ENCODE assay signal across 9 cellular contexts in genomic region chr18:58788971-58789797, GRCh38.
DNase-seq lines count a peak whose midpoint lies in the region; TF ChIP-seq lines count a peak whose summit lies in the region.
"Had no signal": no experiment of that assay in that cellular context is flagged by ENCODE, and none has a peak within 500 bp of the region (broad histone marks: within the 10 kb centered on the region; RNA-seq: fewer than 3 reads in every experiment).

No MANE protein-coding gene starts in this region.

- TF ChIP-seq POLR2A in esophagus muscularis mucosa (IDR thresholded peaks at IDR 0.05; ENCODE audit: low read depth): no peak

- H3K9me3 Mint-ChIP-seq in type B pancreatic cell: no peaks in the 10 kb centered on the region
- H3K9me3 Mint-ChIP-seq in T-helper 2 cell treated with Interferon-gamma antibody and Interleukin-4, amounts not matched to agents 5 μg/mL and 100 μg/mL, for 36 hours: no peaks in the 10 kb centered on the region

- TF ChIP-seq EP300 in esophagus muscularis mucosa (IDR thresholded peaks at IDR 0.05): no peak

- H3K14ac ChIP-seq in mesenchymal stem cell (ENCODE audit: low read length in 2 of 2): peak overlapping the region in 1 of 2 experiments; percentile 39

- H3K4me2 ChIP-seq in mesenchymal stem cell (ENCODE audit: low read length, poor library complexity, severe bottlenecking) (no peak overlapping the region), OCI-LY7 (ENCODE audit: low read length) (no peak overlapping the region)

- no peak overlapping the region for H2AFZ ChIP-seq in mesenchymal stem cell (ENCODE audit: low read depth, low read length)
- H2AFZ ChIP-seq in OCI-LY7 (ENCODE audit: low read length): no peak overlapping the region

- POLR2A ChIA-PET in OCI-LY7 (lab: Charles Lee): interaction anchor here (0.9 kb wide), 1 partner anchor 262 kb away, joined by 3 read pairs; no protein-coding TSS in a partner anchor

- CTCF ChIA-PET in OCI-LY7 (lab: Charles Lee; ENCODE audit: unreplicated experiment): no interaction called here

- peak overlapping the region in 1 of 2 experiments; percentile 67 for H3K4ac ChIP-seq in mesenchymal stem cell (ENCODE audit: low read depth in 1 of 2, low read length in 2 of 2)

- H3K79me2 ChIP-seq in OCI-LY7 (ENCODE audit: insufficient read depth, low read depth, low read length): no peaks in the 10 kb centered on the region

- H3K9ac ChIP-seq in mesenchymal stem cell (ENCODE audit: low read length): no peak overlapping the region

- H3K79me1 ChIP-seq in mesenchymal stem cell (replicated peaks; ENCODE audit: low read length, poor library complexity, severe bottlenecking): no peaks in the 10 kb centered on the region

- TF ChIP-seq CTCF in esophagus muscularis mucosa (IDR thresholded peaks at IDR 0.05): no peak
- no peak for TF ChIP-seq CTCF in type B pancreatic cell (conservative IDR thresholded peaks at IDR 0.05)
- no peak for TF ChIP-seq CTCF in OCI-LY7 (conservative IDR thresholded peaks at IDR 0.05; ENCODE audit: low read length)

- no peak overlapping the region for H2BK15ac ChIP-seq in mesenchymal stem cell (ENCODE audit: low read depth, poor library complexity, severe bottlenecking)

- H3K4me1 ChIP-seq in esophagus muscularis mucosa (peaks cover 16 to 33% (median 24%) of the 10 kb centered on the region in 4 donors), mesenchymal stem cell (ENCODE audit: control insufficient read depth, insufficient read depth, low read depth, low read length) (peaks cover 14% of the 10 kb centered on the region), OCI-LY7 (ENCODE audit: insufficient read depth, low read length, poor library complexity, severe bottlenecking) (no peaks in the 10 kb centered on the region)

- peak overlapping the region; percentile 50 for H2BK120ac ChIP-seq in mesenchymal stem cell (ENCODE audit: low read depth, low read length)

- no peaks in the 10 kb centered on the region for H3K36me3 ChIP-seq in esophagus muscularis mucosa
- no peaks in the 10 kb centered on the region for H3K36me3 ChIP-seq in mesenchymal stem cell (ENCODE audit: control insufficient read depth in 1 of 2, insufficient read depth in 2 of 2, low read depth in 1 of 2, low read length in 2 of 2)
- H3K36me3 ChIP-seq in OCI-LY7 (ENCODE audit: insufficient read depth, low read length): no peaks in the 10 kb centered on the region

- peak overlapping the region; percentile 98 for H4K91ac ChIP-seq in mesenchymal stem cell (ENCODE audit: low read length)

- H3K23ac ChIP-seq in mesenchymal stem cell (ENCODE audit: low read length in 2 of 2): no peak overlapping the region

- H3K4me1 Mint-ChIP-seq in type B pancreatic cell (ENCODE audit: unreplicated experiment): peaks cover 36% of the 10 kb centered on the region
- no peaks in the 10 kb centered on the region for H3K4me1 Mint-ChIP-seq in T-helper 2 cell treated with Interferon-gamma antibody and Interleukin-4, amounts not matched to agents 5 μg/mL and 100 μg/mL, for 36 hours (ENCODE audit: low read depth)

- H3K9me3 ChIP-seq in esophagus muscularis mucosa (no peaks in the 10 kb centered on the region), mesenchymal stem cell (ENCODE audit: control insufficient read depth, low read length) (no peaks in the 10 kb centered on the region), OCI-LY7 (ENCODE audit: low read length) (no peaks in the 10 kb centered on the region)

- peak overlapping the region in 1 of 2 experiments; percentile 99 for H2BK12ac ChIP-seq in mesenchymal stem cell (ENCODE audit: low read length in 2 of 2)

- H3K9me2 ChIP-seq in OCI-LY7 (ENCODE audit: insufficient read depth, low read length): no peaks in the 10 kb centered on the region

- intact Hi-C loops in esophagus muscularis mucosa (cut with DNase I) (no loop called here), OCI-LY7 (cut with micrococcal nuclease; ENCODE audit: unreplicated experiment) (loop anchor here (10.0 kb wide), 1 partner anchor 76 kb away; the partner anchor contains the start of gene ZNF532)

- peak overlapping the region; percentile 43 for H3K4me3 Mint-ChIP-seq in type B pancreatic cell
- no peak overlapping the region for H3K4me3 Mint-ChIP-seq in T-helper 2 cell treated with Interferon-gamma antibody and Interleukin-4, amounts not matched to agents 5 μg/mL and 100 μg/mL, for 36 hours

- H3K18ac ChIP-seq in mesenchymal stem cell (ENCODE audit: low read depth in 1 of 2, low read length in 2 of 2): peak overlapping the region; percentile 85 to 90

- no peak overlapping the region for H4K8ac ChIP-seq in mesenchymal stem cell (ENCODE audit: low read length)

- no peak overlapping the region for H2BK5ac ChIP-seq in mesenchymal stem cell (ENCODE audit: low read depth, low read length, poor library complexity, severe bottlenecking)

- WGBS in esophagus muscularis mucosa: 80% methylated on average over 11 of the region's 11 CpGs
- 0% methylated on average over 7 of the region's 11 CpGs for WGBS in mesenchymal stem cell

- H3K27me3 ChIP-seq in esophagus muscularis mucosa: no peaks in the 10 kb centered on the region
- H3K27me3 ChIP-seq in mesenchymal stem cell (ENCODE audit: control insufficient read depth in 1 of 2, insufficient read depth in 1 of 2, low read length in 2 of 2): no peaks in the 10 kb centered on the region

- peak overlapping the region; percentile 78 for H3K27ac Mint-ChIP-seq in type B pancreatic cell
- no peak overlapping the region for H3K27ac Mint-ChIP-seq in T-helper 2 cell treated with Interferon-gamma antibody and Interleukin-4, amounts not matched to agents 5 μg/mL and 100 μg/mL, for 36 hours

- no peaks in the 10 kb centered on the region for H3K27me3 Mint-ChIP-seq in type B pancreatic cell
- no peaks in the 10 kb centered on the region for H3K27me3 Mint-ChIP-seq in T-helper 2 cell treated with Interferon-gamma antibody and Interleukin-4, amounts not matched to agents 5 μg/mL and 100 μg/mL, for 36 hours (ENCODE audit: low read depth)

- no peaks in the 10 kb centered on the region for H4K20me1 ChIP-seq in OCI-LY7 (ENCODE audit: insufficient read depth, low read length)

- no TSS peak for BruUV-seq in OCI-LY7 (replicated peaks; lab: Mats Ljungman, UMichigan)

- H3K27ac ChIP-seq in esophagus muscularis mucosa (replicated peaks in 1 of 4) (peak overlapping the region; percentile 44 to 54 (median 50)), mesenchymal stem cell (ENCODE audit: low read length, poor library complexity, severe bottlenecking) (no peak overlapping the region), OCI-LY7 (ENCODE audit: low read depth, low read length, poor library complexity, severe bottlenecking) (no peak overlapping the region)

- no peaks in the 10 kb centered on the region for H3K36me3 Mint-ChIP-seq in type B pancreatic cell
- no peaks in the 10 kb centered on the region for H3K36me3 Mint-ChIP-seq in T-helper 2 cell treated with Interferon-gamma antibody and Interleukin-4, amounts not matched to agents 5 μg/mL and 100 μg/mL, for 36 hours (ENCODE audit: low read depth)

- DNase-seq in NCI-H82 treated with DMSO at 0.1 percent for 48 hours (lab: John Stamatoyannopoulos, UW; ENCODE audit: unreplicated experiment) (peak; percentile 28), esophagus muscularis mucosa (ENCODE audit: extremely low spot score) (no peak), mesenchymal stem cell (peak; percentile 92), type B pancreatic cell (ENCODE audit: extremely low spot score, unreplicated experiment) (no peak), cortex of kidney (lab: John Stamatoyannopoulos, UW) (no peak), OCI-LY7 (ENCODE audit: low spot score) (no peak)
- DNase-seq in T-helper 2 cell treated with Interferon-gamma antibody and Interleukin-4, amounts not matched to agents 5 μg/mL and 100 μg/mL, for 36 hours (ENCODE audit: low spot score): no peak
- no peak for DNase-seq in stimulated activated naive CD4-positive, alpha-beta T cell (lab: John Stamatoyannopoulos, UW)
- DNase-seq: stimulated activated CD4-positive, alpha-beta T cell treated with anti-CD3 and anti-CD28 coated beads, Interleukin-12 subunit alpha, Interleukin-12 subunit beta, amount 100 ng/mL, for 4 hours had no signal

- H3K4me3 ChIP-seq in esophagus muscularis mucosa: no peak overlapping the region
- no peak overlapping the region for H3K4me3 ChIP-seq in mesenchymal stem cell (ENCODE audit: insufficient read depth in 1 of 2, low read depth in 1 of 2, low read length in 2 of 2)
- H3K4me3 ChIP-seq in OCI-LY7 (ENCODE audit: low read depth, low read length, poor library complexity, severe bottlenecking): no peak overlapping the region

- H2AK5ac ChIP-seq in mesenchymal stem cell (ENCODE audit: low read length, severe bottlenecking): no peak overlapping the region

Comparison
In these comparisons a context has a peak if more than half of its experiments do, and no peak if none do; other contexts are left out.
1. DNase-seq: peak in NCI-H82 treated with DMSO at 0.1 percent for 48 hours (single experiment) and mesenchymal stem cell (single experiment); none in esophagus muscularis mucosa (single experiment), type B pancreatic cell (single experiment), cortex of kidney (single experiment), T-helper 2 cell treated with Interferon-gamma antibody and Interleukin-4, amounts not matched to agents 5 μg/mL and 100 μg/mL, for 36 hours (single experiment), OCI-LY7 (single experiment) and stimulated activated naive CD4-positive, alpha-beta T cell (0 of 6).
2. H3K27ac ChIP-seq: peak in esophagus muscularis mucosa (4 of 4); none in mesenchymal stem cell (single experiment) and OCI-LY7 (single experiment).